Comparison of ENCODE assay signal across 14 cellular contexts in genomic region chr11:8229299-8230177, GRCh38. TPM values are rescaled to one million over a fixed set of nuclear protein-coding genes. Genes with fewer than 3 reads are reported as not detected.
DNase-seq lines count a peak whose midpoint lies in the region; ATAC-seq and TF ChIP-seq lines count a peak whose summit lies in the region.
"Had no signal": no experiment of that assay in that cellular context is flagged by ENCODE, and none has a peak within 500 bp of the region (broad histone marks: within the 10 kb centered on the region; RNA-seq: fewer than 3 reads in every experiment).

No MANE protein-coding gene starts in this region.

- H3K9me3 ChIP-seq in SJCRH30 (replicated peaks) (no peaks in the 10 kb centered on the region), aorta (ENCODE audit: control insufficient read depth, low read length) (no peaks in the 10 kb centered on the region)
- no peaks in the 10 kb centered on the region for H3K9me3 ChIP-seq in CD8-positive, alpha-beta T cell (ENCODE audit: low read length)

- H3K4me3 ChIP-seq in SJCRH30 (no peak overlapping the region), H7 (ENCODE audit: insufficient read depth, low read depth, low read length) (no peak overlapping the region), aorta (ENCODE audit: low read length in 2 of 2) (no peak overlapping the region)
- H3K4me3 ChIP-seq in CD8-positive, alpha-beta T cell (ENCODE audit: low read depth, low read length): no peak overlapping the region

- peaks cover 2% of the 10 kb centered on the region for H3K4me1 Mint-ChIP-seq in CD8-positive, alpha-beta T cell (ENCODE audit: low read depth)
- H3K4me1 Mint-ChIP-seq: CD14-positive monocyte had no signal

- TF ChIP-seq CTCF in CD8-positive, alpha-beta T cell (IDR thresholded peaks at IDR 0.05): no peak

- H3K4me1 ChIP-seq in SJCRH30 (peaks cover 10% of the 10 kb centered on the region), aorta (ENCODE audit: control insufficient read depth in 1 of 2, insufficient read depth in 2 of 2, low read length in 2 of 2) (no peaks in the 10 kb centered on the region)
- no peaks in the 10 kb centered on the region for H3K4me1 ChIP-seq in CD8-positive, alpha-beta T cell (ENCODE audit: insufficient read depth, low read length)

- DNase-seq in DMS79 (lab: John Stamatoyannopoulos, UW) (peak; percentile 95), NCI-H1694 treated with DMSO at 0.1 percent for 48 hours (lab: John Stamatoyannopoulos, UW) (peak; percentile 79), SJCRH30 (peak; percentile 48 to 73), left lobe of liver (ENCODE audit: low spot score) (no peak), H7 (no peak), aorta (no peak)
- no peak for DNase-seq in CD8-positive, alpha-beta T cell
- DNase-seq: activated CD8-positive, alpha-beta T cell treated with anti-CD3 and anti-CD28 coated beads, Interleukin-2, amount 10 ng/mL, durations not matched to agents 7 days and 5 days; naive B cell; NCI-H2227 treated with DMSO at 0.1 percent for 48 hours; stimulated activated CD4-positive, alpha-beta T cell treated with anti-CD3 and anti-CD28 coated beads, Interleukin-12 subunit alpha, Interleukin-12 subunit beta, amount 100 ng/mL, for 4 hours had no signal

- no peak overlapping the region for H3K27ac Mint-ChIP-seq in CD8-positive, alpha-beta T cell
- H3K27ac Mint-ChIP-seq: activated CD8-positive, alpha-beta T cell treated with anti-CD3 and anti-CD28 coated beads, Interleukin-2, amount 10 ng/mL, durations not matched to agents 7 days and 5 days; stimulated activated memory B cell treated with anti-CD40 and anti-IgM and Interleukin-4, amounts not matched to agents 10 μg/mL and 1 μg/mL and 100 μg/mL, for 72 hours had no signal

- intact Hi-C loops in CD8-positive, alpha-beta T cell (cut with DNase I, micrococcal nuclease): loop anchor here in 1 of 2 experiments (5.0 kb wide), 1 partner anchor 733 kb away; the partner anchor contains the start of gene TMEM9B
- intact Hi-C loops in aorta (cut with DNase I): loop anchor here in 1 of 2 donors (5.0 kb wide), 1 partner anchor 33 kb away; the partner anchor contains the start of gene LMO1

- WGBS in aorta, 2 donors: 43 to 54% methylated on average over 9 of the region's 9 CpGs

- peak; percentile 34 for ATAC-seq in left lobe of liver
- ATAC-seq in GM19351 (IDR thresholded peaks at IDR 0.05; ENCODE audit: unreplicated experiment): no peak
- ATAC-seq in CD8-positive, alpha-beta T cell: no peak
- no peak for ATAC-seq in aorta (ENCODE audit: low FRiP score)
- ATAC-seq: activated CD8-positive, alpha-beta T cell treated with anti-CD3 and anti-CD28 coated beads, Interleukin-2, amount 10 ng/mL, durations not matched to agents 7 days and 5 days; stimulated activated memory B cell treated with anti-CD40 and anti-IgM and Interleukin-4, amounts not matched to agents 10 μg/mL and 1 μg/mL and 100 μg/mL, for 72 hours had no signal

- no peaks in the 10 kb centered on the region for H3K9me3 Mint-ChIP-seq in CD8-positive, alpha-beta T cell
- H3K9me3 Mint-ChIP-seq: CD14-positive monocyte; naive B cell; stimulated activated memory B cell treated with anti-CD40 and anti-IgM and Interleukin-4, amounts not matched to agents 10 μg/mL and 1 μg/mL and 100 μg/mL, for 72 hours had no signal

- POLR2A ChIA-PET in CD8-positive, alpha-beta T cell (lab: Charles Lee): no interaction called here

- H3K27me3 ChIP-seq in SJCRH30 (no peaks in the 10 kb centered on the region), H7 (ENCODE audit: control insufficient read depth, insufficient read depth, low read length) (no peaks in the 10 kb centered on the region), aorta (ENCODE audit: control insufficient read depth in 1 of 2, insufficient read depth in 2 of 2, low read length in 1 of 2) (no peaks in the 10 kb centered on the region)
- no peaks in the 10 kb centered on the region for H3K27me3 ChIP-seq in CD8-positive, alpha-beta T cell (ENCODE audit: insufficient read depth, low read length)

- no peaks in the 10 kb centered on the region for H3K27me3 Mint-ChIP-seq in CD8-positive, alpha-beta T cell (ENCODE audit: low read depth)

- no peak overlapping the region for H3K4me3 Mint-ChIP-seq in CD8-positive, alpha-beta T cell
- H3K4me3 Mint-ChIP-seq: activated CD8-positive, alpha-beta T cell treated with anti-CD3 and anti-CD28 coated beads, Interleukin-2, amount 10 ng/mL, durations not matched to agents 7 days and 5 days; CD14-positive monocyte; naive B cell; stimulated activated memory B cell treated with anti-CD40 and anti-IgM and Interleukin-4, amounts not matched to agents 10 μg/mL and 1 μg/mL and 100 μg/mL, for 72 hours had no signal

- no peak overlapping the region for H3K27ac ChIP-seq in SJCRH30
- H3K27ac ChIP-seq in CD8-positive, alpha-beta T cell (ENCODE audit: low read depth, low read length): no peak overlapping the region
- no peak overlapping the region for H3K27ac ChIP-seq in aorta (ENCODE audit: low read depth in 1 of 2, low read length in 2 of 2)

- H3K36me3 ChIP-seq in SJCRH30 (no peaks in the 10 kb centered on the region), H7 (replicated peaks; ENCODE audit: control insufficient read depth, insufficient read depth, low read length) (no peaks in the 10 kb centered on the region), aorta (ENCODE audit: control insufficient read depth in 1 of 2, insufficient read depth in 2 of 2, low read length in 1 of 2) (no peaks in the 10 kb centered on the region)
- H3K36me3 ChIP-seq in CD8-positive, alpha-beta T cell (ENCODE audit: insufficient read depth, low read length): no peaks in the 10 kb centered on the region

- CTCF ChIA-PET in CD8-positive, alpha-beta T cell (lab: Charles Lee): interaction anchor here (0.8 to 2.3 kb wide), 3 partner anchors 9 to 34 kb away, joined by 3 to 7 read pairs (median 3); partner anchors contain the start of gene LMO1

- no peaks in the 10 kb centered on the region for H3K36me3 Mint-ChIP-seq in CD8-positive, alpha-beta T cell
- H3K36me3 Mint-ChIP-seq: CD14-positive monocyte; naive B cell; stimulated activated memory B cell treated with anti-CD40 and anti-IgM and Interleukin-4, amounts not matched to agents 10 μg/mL and 1 μg/mL and 100 μg/mL, for 72 hours had no signal

RNA-seq across cellular contexts. Expression of gene LMO1, which starts 34.1 kb away (rescaled TPM):
- total RNA-seq in SJCRH30 (2014; rRNA removed; shearing (Covaris generic)): 0.20 and 0.24 TPM in 2 replicates
- total RNA-seq in left lobe of liver: not detected
- total RNA-seq in H7 (2014; rRNA removed; shearing (Covaris generic)): 0.22 and 0.94 TPM in 2 replicates
- total RNA-seq in CD8-positive, alpha-beta T cell: not detected
- not detected for total RNA-seq in aorta
- polyA plus RNA-seq in aorta: not detected
- total RNA-seq: activated CD8-positive, alpha-beta T cell treated with anti-CD3 and anti-CD28 coated beads, Interleukin-2, amount 10 ng/mL, durations not matched to agents 7 days and 5 days had no signal
- polyA plus RNA-seq: CD14-positive monocyte had no signal

Comparison
In these comparisons a context has a peak if more than half of its experiments do, and no peak if none do; other contexts are left out.
1. DNase-seq: peak in DMS79 (single experiment), NCI-H1694 treated with DMSO at 0.1 percent for 48 hours (single experiment) and SJCRH30 (2 of 2); none in left lobe of liver (single experiment), H7 (single experiment), CD8-positive, alpha-beta T cell (0 of 7) and aorta (0 of 2).